In the genomic region with DNA sequence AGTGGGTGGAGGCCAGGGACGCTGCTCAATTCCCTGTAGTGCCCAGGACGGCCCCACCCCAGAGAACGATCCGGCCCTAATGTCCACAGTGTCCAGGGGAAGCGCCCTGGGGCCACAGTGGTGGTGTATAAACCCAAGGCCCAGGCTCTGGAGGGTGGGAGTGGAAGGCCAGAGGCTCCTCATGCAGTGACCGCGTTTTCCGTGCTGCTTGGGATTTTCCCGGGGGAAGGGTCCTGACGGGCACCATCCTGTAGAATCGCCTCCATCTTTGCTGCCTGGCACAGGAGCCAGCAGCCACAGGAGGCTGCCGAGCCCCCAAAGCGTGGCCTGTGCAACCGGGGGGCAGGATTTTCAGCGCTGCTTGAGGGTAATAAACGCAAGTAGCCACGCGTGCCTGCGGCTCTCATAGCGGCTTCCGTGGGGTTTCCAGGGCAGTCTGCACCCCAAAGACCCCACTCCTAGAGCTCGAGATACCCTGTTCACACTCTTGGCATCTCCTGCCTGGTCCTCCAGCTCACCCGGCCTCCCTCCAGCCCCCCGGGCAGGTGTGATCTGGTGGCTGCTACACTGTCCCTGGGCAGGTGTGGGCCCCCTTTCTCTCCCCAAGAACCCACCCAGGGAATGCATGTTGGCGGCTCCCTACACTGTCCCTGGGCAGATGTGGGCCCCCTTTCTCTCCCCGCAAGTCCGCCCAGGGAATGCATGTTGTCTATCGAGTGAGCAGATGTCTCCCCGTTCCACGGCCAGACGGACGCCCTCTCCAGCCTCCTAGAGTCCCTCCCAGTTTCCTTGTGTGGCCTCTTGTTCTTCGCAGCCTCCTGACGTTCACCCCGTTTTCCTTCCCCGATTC, we compare ENCODE assay signal across 1 cellular context.
TF ChIP-seq lines count a peak whose summit lies in the region.

No MANE protein-coding gene starts in this region.

TF ChIP-seq in H1, 55 proteins besides CTCF, POLR2A, EP300 and RAD21:
- TF ChIP-seq CHD7 (IDR thresholded peaks at IDR 0.05; ENCODE audit: insufficient replicate concordance, low read length) (no peak), POLR2AphosphoS5 (IDR thresholded peaks at IDR 0.05; ENCODE audit: low read depth, low read length) (no peak), JUND (IDR thresholded peaks at IDR 0.05; ENCODE audit: low read length) (no peak), KDM5A (IDR thresholded peaks at IDR 0.05; ENCODE audit: low read length) (no peak), POU5F1 (IDR thresholded peaks at IDR 0.05; ENCODE audit: low read depth, low read length) (no peak), EZH2 (IDR thresholded peaks at IDR 0.05; ENCODE audit: low read depth, low read length, severe bottlenecking) (no peak), TBP (IDR thresholded peaks at IDR 0.05; ENCODE audit: low read depth, low read length) (no peak), GABPA (IDR thresholded peaks at IDR 0.05; ENCODE audit: borderline replicate concordance, insufficient read depth, low read length) (no peak), TAF1 (IDR thresholded peaks at IDR 0.05; ENCODE audit: low read depth, low read length) (no peak), CHD2 (IDR thresholded peaks at IDR 0.05; ENCODE audit: low read length) (no peak), SP4 (IDR thresholded peaks at IDR 0.05; ENCODE audit: low read length) (no peak), CHD1 (IDR thresholded peaks at IDR 0.05; ENCODE audit: low read depth, low read length) (no peak), TEAD4 (IDR thresholded peaks at IDR 0.05; ENCODE audit: low read depth, low read length) (no peak), RFX5 (IDR thresholded peaks at IDR 0.05; ENCODE audit: borderline replicate concordance, low read depth, low read length) (no peak), JUN (IDR thresholded peaks at IDR 0.05; ENCODE audit: low read depth, low read length) (no peak), MAFK (IDR thresholded peaks at IDR 0.05; ENCODE audit: low read depth, low read length) (no peak), BACH1 (IDR thresholded peaks at IDR 0.05; ENCODE audit: low read length) (no peak), RBBP5 (IDR thresholded peaks at IDR 0.05; ENCODE audit: borderline replicate concordance, low read depth, low read length) (no peak), TAF7 (optimal IDR thresholded peaks at IDR 0.05; ENCODE audit: borderline replicate concordance, low read depth, low read length) (no peak)
- TF ChIP-seq, protein P1, sequence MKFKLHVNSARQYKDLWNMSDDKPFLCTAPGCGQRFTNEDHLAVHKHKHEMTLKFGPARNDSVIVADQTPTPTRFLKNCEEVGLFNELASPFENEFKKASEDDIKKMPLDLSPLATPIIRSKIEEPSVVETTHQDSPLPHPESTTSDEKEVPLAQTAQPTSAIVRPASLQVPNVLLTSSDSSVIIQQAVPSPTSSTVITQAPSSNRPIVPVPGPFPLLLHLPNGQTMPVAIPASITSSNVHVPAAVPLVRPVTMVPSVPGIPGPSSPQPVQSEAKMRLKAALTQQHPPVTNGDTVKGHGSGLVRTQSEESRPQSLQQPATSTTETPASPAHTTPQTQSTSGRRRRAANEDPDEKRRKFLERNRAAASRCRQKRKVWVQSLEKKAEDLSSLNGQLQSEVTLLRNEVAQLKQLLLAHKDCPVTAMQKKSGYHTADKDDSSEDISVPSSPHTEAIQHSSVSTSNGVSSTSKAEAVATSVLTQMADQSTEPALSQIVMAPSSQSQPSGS (IDR thresholded peaks at IDR 0.05; ENCODE audit: low read length) = no peak
